Comparison of ENCODE assay signal across 1 cellular context in the genomic region with DNA sequence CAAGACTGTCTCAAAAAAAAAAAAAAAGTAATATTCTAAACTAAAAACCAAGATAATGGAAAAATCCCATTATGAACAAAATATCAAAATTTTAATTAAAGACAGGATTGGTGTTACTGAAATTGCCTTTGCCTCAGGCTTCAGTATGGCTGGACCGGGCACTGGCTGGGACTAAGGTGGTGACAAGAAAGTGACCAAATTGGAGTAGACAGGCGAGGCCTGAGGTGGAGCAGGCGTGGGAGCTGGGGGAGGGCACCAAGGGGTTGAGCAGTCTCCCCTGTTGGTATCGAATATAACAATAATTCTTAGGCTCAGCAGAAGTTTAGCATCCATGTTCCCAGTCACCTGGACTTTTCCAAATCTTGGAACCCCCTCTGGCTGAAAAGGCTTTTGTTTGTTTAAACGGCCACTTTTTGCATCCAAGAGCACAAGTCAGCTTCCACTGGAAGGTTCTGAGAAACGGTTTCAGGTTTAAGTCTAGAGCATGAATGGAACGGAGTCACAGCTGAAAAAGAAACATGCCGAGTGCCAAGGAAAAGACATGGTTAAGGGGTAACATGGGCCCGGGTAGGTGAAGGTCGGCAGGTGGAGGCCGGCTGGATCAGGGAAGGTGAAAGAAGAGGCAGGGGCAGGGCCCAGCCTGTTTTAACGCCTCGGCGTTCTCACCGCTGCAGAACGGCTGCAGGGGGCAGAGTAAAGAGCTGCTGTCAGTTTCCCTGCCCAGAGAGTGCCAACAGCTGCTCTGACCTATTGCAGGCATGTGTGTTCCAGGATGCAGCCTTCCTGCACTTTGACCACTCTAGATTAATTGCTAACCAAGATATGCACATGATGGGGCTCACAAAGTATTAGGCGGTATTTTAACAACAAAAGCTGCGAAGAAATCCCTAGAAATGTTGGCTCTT.
TF ChIP-seq lines count a peak whose summit lies in the region.

No MANE protein-coding gene starts in this region.

TF ChIP-seq in SK-N-SH treated with all-trans-retinoic acid at 6 μM for 48 hours, 23 proteins besides CTCF, POLR2A, EP300 and RAD21 (continued from another document):
- TF ChIP-seq, protein P1, sequence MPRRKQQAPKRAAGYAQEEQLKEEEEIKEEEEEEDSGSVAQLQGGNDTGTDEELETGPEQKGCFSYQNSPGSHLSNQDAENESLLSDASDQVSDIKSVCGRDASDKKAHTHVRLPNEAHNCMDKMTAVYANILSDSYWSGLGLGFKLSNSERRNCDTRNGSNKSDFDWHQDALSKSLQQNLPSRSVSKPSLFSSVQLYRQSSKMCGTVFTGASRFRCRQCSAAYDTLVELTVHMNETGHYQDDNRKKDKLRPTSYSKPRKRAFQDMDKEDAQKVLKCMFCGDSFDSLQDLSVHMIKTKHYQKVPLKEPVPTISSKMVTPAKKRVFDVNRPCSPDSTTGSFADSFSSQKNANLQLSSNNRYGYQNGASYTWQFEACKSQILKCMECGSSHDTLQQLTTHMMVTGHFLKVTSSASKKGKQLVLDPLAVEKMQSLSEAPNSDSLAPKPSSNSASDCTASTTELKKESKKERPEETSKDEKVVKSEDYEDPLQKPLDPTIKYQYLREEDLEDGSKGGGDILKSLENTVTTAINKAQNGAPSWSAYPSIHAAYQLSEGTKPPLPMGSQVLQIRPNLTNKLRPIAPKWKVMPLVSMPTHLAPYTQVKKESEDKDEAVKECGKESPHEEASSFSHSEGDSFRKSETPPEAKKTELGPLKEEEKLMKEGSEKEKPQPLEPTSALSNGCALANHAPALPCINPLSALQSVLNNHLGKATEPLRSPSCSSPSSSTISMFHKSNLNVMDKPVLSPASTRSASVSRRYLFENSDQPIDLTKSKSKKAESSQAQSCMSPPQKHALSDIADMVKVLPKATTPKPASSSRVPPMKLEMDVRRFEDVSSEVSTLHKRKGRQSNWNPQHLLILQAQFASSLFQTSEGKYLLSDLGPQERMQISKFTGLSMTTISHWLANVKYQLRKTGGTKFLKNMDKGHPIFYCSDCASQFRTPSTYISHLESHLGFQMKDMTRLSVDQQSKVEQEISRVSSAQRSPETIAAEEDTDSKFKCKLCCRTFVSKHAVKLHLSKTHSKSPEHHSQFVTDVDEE (CRISPR knock-in tag; IDR thresholded peaks at IDR 0.05), result no peak
- TF ChIP-seq ZFP30 (CRISPR knock-in tag; IDR thresholded peaks at IDR 0.05), result no peak
- no peak for TF ChIP-seq ESRRG (CRISPR knock-in tag; IDR thresholded peaks at IDR 0.05)
- TF ChIP-seq BACH2 (CRISPR knock-in tag; IDR thresholded peaks at IDR 0.05; ENCODE audit: borderline replicate concordance), result no peak
- TF ChIP-seq ZNF8 (CRISPR knock-in tag; IDR thresholded peaks at IDR 0.05), result no peak
- TF ChIP-seq TCF4 (CRISPR knock-in tag; IDR thresholded peaks at IDR 0.05; ENCODE audit: borderline replicate concordance), result no peak
- no peak for TF ChIP-seq SNAI2 (CRISPR knock-in tag; IDR thresholded peaks at IDR 0.05)
- TF ChIP-seq ISL1 (CRISPR knock-in tag; IDR thresholded peaks at IDR 0.05), result no peak
TF ChIP-seq in SK-N-SH treated with all-trans-retinoic acid at 6 μM for 48 hours: peak in this region for 0.
